In genomic region chr2:20156826-20157605, GRCh38 we compare ENCODE assay signal across 13 cellular contexts.
DNase-seq lines count a peak whose midpoint lies in the region; ATAC-seq lines count a peak whose summit lies in the region.
"Had no signal": no experiment of that assay in that cellular context is flagged by ENCODE, and none has a peak within 500 bp of the region (broad histone marks: within the 10 kb centered on the region; RNA-seq: fewer than 3 reads in every experiment).

No MANE protein-coding gene starts in this region.

- DNase-seq in NCI-H526 treated with DMSO at 0.1 percent for 48 hours (lab: John Stamatoyannopoulos, UW) (peak; percentile 35), left colon (no peak), DMS 273 (lab: John Stamatoyannopoulos, UW; ENCODE audit: unreplicated experiment) (no peak), NCI-H226 (no peak), HuH-7 (ENCODE audit: low spot score) (no peak)
- DNase-seq: activated CD4-positive, alpha-beta T cell treated with anti-CD3 and anti-CD28 coated beads, Interleukin-2, amount 50 U/mL, for 1 hour; central memory CD4-positive, alpha-beta T cell; esophagus squamous epithelium; NCI-H524; nephron progenitor cell had no signal

- ATAC-seq in GM18502 (IDR thresholded peaks at IDR 0.05; ENCODE audit: poor library complexity, unreplicated experiment) (peak; percentile 38), HG02852 (IDR thresholded peaks at IDR 0.05; ENCODE audit: unreplicated experiment) (peak; percentile 55), left colon (peak; percentile 96), GM21528 (IDR thresholded peaks at IDR 0.05; ENCODE audit: low FRiP score, unreplicated experiment) (no peak)

- intact Hi-C loops in left colon (cut with DNase I, micrococcal nuclease) = no loop called here
